1 cellular context compared by ENCODE assay signal in the genomic region with DNA sequence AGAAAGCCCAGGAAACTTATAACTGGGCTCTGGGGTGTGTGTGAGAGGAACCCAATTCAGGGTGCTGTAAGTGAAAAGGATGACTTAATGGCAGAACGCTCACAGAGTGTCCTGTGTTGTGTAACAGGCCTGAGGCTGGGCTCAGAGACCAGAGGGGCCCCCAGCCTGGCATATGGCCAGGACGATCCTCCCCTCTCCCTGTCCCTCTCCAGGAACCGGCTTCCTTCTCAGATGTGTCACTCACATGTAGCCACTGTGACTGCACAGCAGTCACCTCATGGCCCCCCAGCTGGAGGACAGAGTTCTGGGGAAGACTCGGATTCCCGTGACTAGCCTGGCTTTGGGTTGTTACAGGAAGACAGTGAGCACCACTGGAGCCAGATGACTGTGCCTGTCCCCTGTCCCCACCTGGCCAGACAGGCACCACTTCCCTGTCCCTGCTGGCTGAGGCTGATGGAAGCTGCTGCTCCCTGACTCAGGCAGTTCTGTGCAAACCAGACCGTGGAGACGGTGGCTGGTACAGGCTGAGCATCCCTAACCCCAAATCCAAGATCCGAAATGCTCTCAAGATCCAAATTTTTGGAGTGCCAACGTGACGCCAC.
TF ChIP-seq lines count a peak whose summit lies in the region.

No MANE protein-coding gene starts in this region.

TF ChIP-seq in HEK293, 187 proteins besides CTCF, POLR2A, EP300 and RAD21 (continued from another document):
- TF ChIP-seq, protein P1, sequence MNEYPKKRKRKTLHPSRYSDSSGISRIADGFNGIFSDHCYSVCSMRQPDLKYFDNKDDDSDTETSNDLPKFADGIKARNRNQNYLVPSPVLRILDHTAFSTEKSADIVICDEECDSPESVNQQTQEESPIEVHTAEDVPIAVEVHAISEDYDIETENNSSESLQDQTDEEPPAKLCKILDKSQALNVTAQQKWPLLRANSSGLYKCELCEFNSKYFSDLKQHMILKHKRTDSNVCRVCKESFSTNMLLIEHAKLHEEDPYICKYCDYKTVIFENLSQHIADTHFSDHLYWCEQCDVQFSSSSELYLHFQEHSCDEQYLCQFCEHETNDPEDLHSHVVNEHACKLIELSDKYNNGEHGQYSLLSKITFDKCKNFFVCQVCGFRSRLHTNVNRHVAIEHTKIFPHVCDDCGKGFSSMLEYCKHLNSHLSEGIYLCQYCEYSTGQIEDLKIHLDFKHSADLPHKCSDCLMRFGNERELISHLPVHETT (tag by site-specific recombination; IDR thresholded peaks at IDR 0.05) = no peak
- TF ChIP-seq OVOL3 (tag by site-specific recombination; IDR thresholded peaks at IDR 0.05) (no peak), ZBTB48 (tag by site-specific recombination; IDR thresholded peaks at IDR 0.05) (peak; percentile 28; the same call in 1 of the 2 replicates), ZXDB (tag by site-specific recombination; IDR thresholded peaks at IDR 0.05) (no peak), ZNF121 (tag by site-specific recombination; IDR thresholded peaks at IDR 0.05) (no peak), ZNF791 (tag by site-specific recombination; IDR thresholded peaks at IDR 0.05) (no peak), ZBTB17 (tag by site-specific recombination; IDR thresholded peaks at IDR 0.05) (peak; percentile 25; the same call in 1 of the 2 replicates), MZF1 (tag by site-specific recombination; IDR thresholded peaks at IDR 0.05; ENCODE audit: borderline replicate concordance) (no peak), ZNF776 (tag by site-specific recombination; IDR thresholded peaks at IDR 0.05; ENCODE audit: borderline replicate concordance) (no peak), ZNF266 (tag by site-specific recombination; IDR thresholded peaks at IDR 0.05; ENCODE audit: low read depth) (no peak), ZIC2 (tag by site-specific recombination; IDR thresholded peaks at IDR 0.05) (peak; percentile 83), ZEB2 (tag by site-specific recombination; IDR thresholded peaks at IDR 0.05) (no peak), ZFP3 (tag by site-specific recombination; IDR thresholded peaks at IDR 0.05; ENCODE audit: low read depth) (no peak), ZNF175 (tag by site-specific recombination; IDR thresholded peaks at IDR 0.05) (no peak), ZNF544 (tag by site-specific recombination; IDR thresholded peaks at IDR 0.05) (no peak), ZNF830 (tag by site-specific recombination; IDR thresholded peaks at IDR 0.05; ENCODE audit: low read depth) (no peak), ZNF660 (tag by site-specific recombination; IDR thresholded peaks at IDR 0.05) (0 out of 2 replicates have a peak, but pooled peaks have one; percentile 50), ZNF433 (tag by site-specific recombination; IDR thresholded peaks at IDR 0.05; ENCODE audit: low read depth) (no peak)
- TF ChIP-seq, protein P2, sequence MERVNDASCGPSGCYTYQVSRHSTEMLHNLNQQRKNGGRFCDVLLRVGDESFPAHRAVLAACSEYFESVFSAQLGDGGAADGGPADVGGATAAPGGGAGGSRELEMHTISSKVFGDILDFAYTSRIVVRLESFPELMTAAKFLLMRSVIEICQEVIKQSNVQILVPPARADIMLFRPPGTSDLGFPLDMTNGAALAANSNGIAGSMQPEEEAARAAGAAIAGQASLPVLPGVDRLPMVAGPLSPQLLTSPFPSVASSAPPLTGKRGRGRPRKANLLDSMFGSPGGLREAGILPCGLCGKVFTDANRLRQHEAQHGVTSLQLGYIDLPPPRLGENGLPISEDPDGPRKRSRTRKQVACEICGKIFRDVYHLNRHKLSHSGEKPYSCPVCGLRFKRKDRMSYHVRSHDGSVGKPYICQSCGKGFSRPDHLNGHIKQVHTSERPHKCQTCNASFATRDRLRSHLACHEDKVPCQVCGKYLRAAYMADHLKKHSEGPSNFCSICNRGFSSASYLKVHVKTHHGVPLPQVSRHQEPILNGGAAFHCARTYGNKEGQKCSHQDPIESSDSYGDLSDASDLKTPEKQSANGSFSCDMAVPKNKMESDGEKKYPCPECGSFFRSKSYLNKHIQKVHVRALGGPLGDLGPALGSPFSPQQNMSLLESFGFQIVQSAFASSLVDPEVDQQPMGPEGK (tag by site-specific recombination; IDR thresholded peaks at IDR 0.05) = peak; percentile 40; the same call in 1 of the 2 replicates
- TF ChIP-seq, protein P3, sequence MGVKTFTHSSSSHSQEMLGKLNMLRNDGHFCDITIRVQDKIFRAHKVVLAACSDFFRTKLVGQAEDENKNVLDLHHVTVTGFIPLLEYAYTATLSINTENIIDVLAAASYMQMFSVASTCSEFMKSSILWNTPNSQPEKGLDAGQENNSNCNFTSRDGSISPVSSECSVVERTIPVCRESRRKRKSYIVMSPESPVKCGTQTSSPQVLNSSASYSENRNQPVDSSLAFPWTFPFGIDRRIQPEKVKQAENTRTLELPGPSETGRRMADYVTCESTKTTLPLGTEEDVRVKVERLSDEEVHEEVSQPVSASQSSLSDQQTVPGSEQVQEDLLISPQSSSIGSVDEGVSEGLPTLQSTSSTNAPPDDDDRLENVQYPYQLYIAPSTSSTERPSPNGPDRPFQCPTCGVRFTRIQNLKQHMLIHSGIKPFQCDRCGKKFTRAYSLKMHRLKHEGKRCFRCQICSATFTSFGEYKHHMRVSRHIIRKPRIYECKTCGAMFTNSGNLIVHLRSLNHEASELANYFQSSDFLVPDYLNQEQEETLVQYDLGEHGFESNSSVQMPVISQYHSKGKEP (tag by site-specific recombination; IDR thresholded peaks at IDR 0.05) = no peak
- TF ChIP-seq, protein P4, sequence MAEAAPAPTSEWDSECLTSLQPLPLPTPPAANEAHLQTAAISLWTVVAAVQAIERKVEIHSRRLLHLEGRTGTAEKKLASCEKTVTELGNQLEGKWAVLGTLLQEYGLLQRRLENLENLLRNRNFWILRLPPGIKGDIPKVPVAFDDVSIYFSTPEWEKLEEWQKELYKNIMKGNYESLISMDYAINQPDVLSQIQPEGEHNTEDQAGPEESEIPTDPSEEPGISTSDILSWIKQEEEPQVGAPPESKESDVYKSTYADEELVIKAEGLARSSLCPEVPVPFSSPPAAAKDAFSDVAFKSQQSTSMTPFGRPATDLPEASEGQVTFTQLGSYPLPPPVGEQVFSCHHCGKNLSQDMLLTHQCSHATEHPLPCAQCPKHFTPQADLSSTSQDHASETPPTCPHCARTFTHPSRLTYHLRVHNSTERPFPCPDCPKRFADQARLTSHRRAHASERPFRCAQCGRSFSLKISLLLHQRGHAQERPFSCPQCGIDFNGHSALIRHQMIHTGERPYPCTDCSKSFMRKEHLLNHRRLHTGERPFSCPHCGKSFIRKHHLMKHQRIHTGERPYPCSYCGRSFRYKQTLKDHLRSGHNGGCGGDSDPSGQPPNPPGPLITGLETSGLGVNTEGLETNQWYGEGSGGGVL (tag by site-specific recombination; IDR thresholded peaks at IDR 0.05) = peak; percentile 58
